Comparison of ENCODE assay signal across 35 cellular contexts in the genomic region with DNA sequence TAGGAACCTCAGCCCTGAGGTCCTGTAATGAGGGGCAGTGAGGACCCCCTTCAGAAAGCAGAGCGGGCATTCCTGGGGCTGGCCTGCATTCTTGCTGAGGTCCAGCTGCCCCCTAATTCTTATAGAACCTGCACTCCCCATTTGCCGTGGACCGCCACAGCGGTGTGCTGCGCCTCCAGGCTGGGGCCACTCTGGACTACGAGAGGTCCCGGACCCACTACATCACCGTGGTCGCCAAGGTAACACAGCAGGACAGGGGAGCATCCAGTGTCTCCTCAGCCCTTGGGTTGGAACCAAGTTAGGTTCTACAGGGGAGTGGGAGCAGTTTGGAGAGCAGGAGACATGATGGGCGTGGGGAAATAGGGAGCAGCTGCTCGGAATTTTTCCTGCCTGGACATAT. TPM values are rescaled to one million over a fixed set of nuclear protein-coding genes. Genes with fewer than 3 reads are reported as not detected.
"Had no signal": no experiment of that assay in that cellular context is flagged by ENCODE, and none has a peak within 500 bp of the region (broad histone marks: within the 10 kb centered on the region; RNA-seq: fewer than 3 reads in every experiment).

No MANE protein-coding gene starts in this region.

- H3K27me3 ChIP-seq: adrenal gland, body of pancreas, dorsolateral prefrontal cortex had no signal

- ATAC-seq: activated CD4-positive, CD25-positive, alpha-beta regulatory T cell treated with anti-CD3 and anti-CD28 coated beads, Interleukin-2, amount 50 U/mL, for 24 hours; activated CD8-positive, alpha-beta T cell treated with anti-CD3 and anti-CD28 coated beads for 36 hours; activated naive CD8-positive, alpha-beta T cell treated with anti-CD3 and anti-CD28 coated beads, Interleukin-2, amount 50 U/mL, for 24 hours; body of pancreas; foreskin keratinocyte; gastrocnemius medialis; T-helper 17 cell had no signal

- DNase-seq: activated B cell treated with CpG ODN at 0.5 μM for 24 hours; activated CD4-positive, alpha-beta T cell treated with anti-CD3 and anti-CD28 coated beads for 48 hours; activated CD4-positive, alpha-beta T cell treated with anti-CD3 and anti-CD28 coated beads, Interleukin-2, amount 50 U/mL, for 1 hour; activated CD4-positive, alpha-beta T cell treated with anti-CD3 and anti-CD28 coated beads, Interleukin-2, amount 50 U/mL, for 48 hours; activated CD8-positive, alpha-beta memory T cell treated with anti-CD3 and anti-CD28 coated beads for 24 hours; activated CD8-positive, alpha-beta T cell treated with anti-CD3 and anti-CD28 coated beads for 36 hours; activated effector memory CD4-positive, alpha-beta T cell treated with anti-CD3 and anti-CD28 coated beads, Interleukin-2, amount 50 U/mL, for 16 hours; activated naive CD4-positive, alpha-beta T cell treated with anti-CD3 and anti-CD28 coated beads for 36 hours; activated naive CD8-positive, alpha-beta T cell treated with anti-CD3 and anti-CD28 coated beads for 36 hours; activated naive CD8-positive, alpha-beta T cell treated with anti-CD3 and anti-CD28 coated beads, Interleukin-2, amount 50 U/mL, for 24 hours; activated T-cell treated with anti-CD3 and anti-CD28 coated beads, Interleukin-2, amount 50 U/mL, for 1 hour; activated T-cell treated with anti-CD3 and anti-CD28 coated beads, Interleukin-2, amount 50 U/mL, for 48 hours; adrenal gland; amygdala; body of pancreas; caudate nucleus; cerebellar nuclear complex; dorsolateral prefrontal cortex; effector memory CD4-positive, alpha-beta T cell; foreskin keratinocyte; gastrocnemius medialis; glutamatergic neuron; T-helper 1 cell; T-helper 17 cell; T1000 had no signal

- H3K4me1 Mint-ChIP-seq: activated B cell treated with CpG ODN at 0.5 μM for 24 hours; activated naive CD4-positive, alpha-beta T cell treated with anti-CD3 and anti-CD28 coated beads, Interleukin-2, amount 50 U/mL, for 24 hours; activated naive CD8-positive, alpha-beta T cell treated with anti-CD3 and anti-CD28 coated beads for 36 hours; activated naive CD8-positive, alpha-beta T cell treated with anti-CD3 and anti-CD28 coated beads, Interleukin-2, amount 50 U/mL, for 24 hours had no signal

- H3K27ac ChIP-seq: adrenal gland, body of pancreas, coronary artery, dorsolateral prefrontal cortex, esophagus muscularis mucosa, foreskin keratinocyte, gastrocnemius medialis, WERI-Rb-1 had no signal

- H3K4me3 Mint-ChIP-seq: activated B cell treated with CpG ODN at 0.5 μM for 24 hours; activated CD8-positive, alpha-beta T cell treated with anti-CD3 and anti-CD28 coated beads for 36 hours; activated naive CD4-positive, alpha-beta T cell treated with anti-CD3 and anti-CD28 coated beads for 36 hours; activated naive CD4-positive, alpha-beta T cell treated with anti-CD3 and anti-CD28 coated beads, Interleukin-2, amount 50 U/mL, for 24 hours; activated naive CD8-positive, alpha-beta T cell treated with anti-CD3 and anti-CD28 coated beads for 36 hours; activated naive CD8-positive, alpha-beta T cell treated with anti-CD3 and anti-CD28 coated beads, Interleukin-2, amount 50 U/mL, for 24 hours; activated T-helper 1 cell treated with anti-CD3 and anti-CD28 coated beads, Interleukin-12 subunit alpha, Interleukin-12 subunit beta, Interleukin-2, Interleukin-4 antibody, amounts not matched to agents 30 ng/mL and 10 ng/mL and 1 ng/mL, durations not matched to agents 14 hours and 24 hours and 36 hours; dendritic cell treated with granulocyte-macrophage colony-stimulating factor and Interleukin-4, amounts not matched to agents 40 ng/mL and 50 ng/mL, for 4 days; T-helper 17 cell; T-helper 2 cell treated with Interferon-gamma antibody and Interleukin-4, amounts not matched to agents 5 μg/mL and 100 μg/mL, for 36 hours had no signal

- H3K4me3 ChIP-seq: adrenal gland, body of pancreas, coronary artery, dorsolateral prefrontal cortex, esophagus muscularis mucosa, gastrocnemius medialis had no signal

- H3K27ac Mint-ChIP-seq: activated B cell treated with CpG ODN at 0.5 μM for 24 hours; activated CD8-positive, alpha-beta T cell treated with anti-CD3 and anti-CD28 coated beads for 36 hours; activated naive CD4-positive, alpha-beta T cell treated with anti-CD3 and anti-CD28 coated beads for 36 hours; activated naive CD4-positive, alpha-beta T cell treated with anti-CD3 and anti-CD28 coated beads, Interleukin-2, amount 50 U/mL, for 24 hours; activated naive CD8-positive, alpha-beta T cell treated with anti-CD3 and anti-CD28 coated beads for 36 hours; activated naive CD8-positive, alpha-beta T cell treated with anti-CD3 and anti-CD28 coated beads, Interleukin-2, amount 50 U/mL, for 24 hours; activated T-helper 1 cell treated with anti-CD3 and anti-CD28 coated beads, Interleukin-12 subunit alpha, Interleukin-12 subunit beta, Interleukin-2, Interleukin-4 antibody, amounts not matched to agents 30 ng/mL and 10 ng/mL and 1 ng/mL, durations not matched to agents 14 hours and 24 hours and 36 hours; activated T-helper 2 cell treated with anti-CD3 and anti-CD28 coated beads, Interferon-gamma antibody, Interleukin-2, Interleukin-4, amounts not matched to agents 10 μg/mL and 5 μg/mL and 100 μg/mL, durations not matched to agents 14 hours and 24 hours and 36 hours; dendritic cell treated with granulocyte-macrophage colony-stimulating factor and Interleukin-4, amounts not matched to agents 40 ng/mL and 50 ng/mL, for 4 days; T-helper 17 cell; T-helper 2 cell treated with Interferon-gamma antibody and Interleukin-4, amounts not matched to agents 5 μg/mL and 100 μg/mL, for 36 hours had no signal

- H3K9me3 Mint-ChIP-seq: activated B cell treated with CpG ODN at 0.5 μM for 24 hours; activated CD8-positive, alpha-beta T cell treated with anti-CD3 and anti-CD28 coated beads for 36 hours; activated naive CD4-positive, alpha-beta T cell treated with anti-CD3 and anti-CD28 coated beads for 36 hours; activated naive CD4-positive, alpha-beta T cell treated with anti-CD3 and anti-CD28 coated beads, Interleukin-2, amount 50 U/mL, for 24 hours; activated naive CD8-positive, alpha-beta T cell treated with anti-CD3 and anti-CD28 coated beads for 36 hours; activated naive CD8-positive, alpha-beta T cell treated with anti-CD3 and anti-CD28 coated beads, Interleukin-2, amount 50 U/mL, for 24 hours; activated T-helper 1 cell treated with anti-CD3 and anti-CD28 coated beads, Interleukin-12 subunit alpha, Interleukin-12 subunit beta, Interleukin-2, Interleukin-4 antibody, amounts not matched to agents 30 ng/mL and 10 ng/mL and 1 ng/mL, durations not matched to agents 14 hours and 24 hours and 36 hours; activated T-helper 2 cell treated with anti-CD3 and anti-CD28 coated beads, Interferon-gamma antibody, Interleukin-2, Interleukin-4, amounts not matched to agents 10 μg/mL and 5 μg/mL and 100 μg/mL, durations not matched to agents 14 hours and 24 hours and 36 hours; dendritic cell treated with granulocyte-macrophage colony-stimulating factor and Interleukin-4, amounts not matched to agents 40 ng/mL and 50 ng/mL, for 4 days; T-helper 2 cell treated with Interferon-gamma antibody and Interleukin-4, amounts not matched to agents 5 μg/mL and 100 μg/mL, for 36 hours had no signal

- H3K27me3 Mint-ChIP-seq: activated CD8-positive, alpha-beta T cell treated with anti-CD3 and anti-CD28 coated beads for 36 hours had no signal

- H3K9me3 ChIP-seq: adrenal gland, body of pancreas, esophagus muscularis mucosa, gastrocnemius medialis had no signal

- H3K36me3 Mint-ChIP-seq: activated naive CD4-positive, alpha-beta T cell treated with anti-CD3 and anti-CD28 coated beads, Interleukin-2, amount 50 U/mL, for 24 hours; activated naive CD8-positive, alpha-beta T cell treated with anti-CD3 and anti-CD28 coated beads for 36 hours had no signal

- H3K36me3 ChIP-seq: adrenal gland, esophagus muscularis mucosa, gastrocnemius medialis had no signal

- H3K4me1 ChIP-seq: adrenal gland, body of pancreas, esophagus muscularis mucosa, foreskin keratinocyte, gastrocnemius medialis had no signal

RNA-seq across cellular contexts. Expression of a gene that starts 7.3 kb away (rescaled TPM):
- polyA plus RNA-seq: aorta had no signal

RNA-seq across cellular contexts. Expression of a gene that starts 23.7 kb away (rescaled TPM):
- total RNA-seq: activated B cell treated with CpG ODN at 0.5 μM for 24 hours; activated CD8-positive, alpha-beta T cell treated with anti-CD3 and anti-CD28 coated beads for 36 hours; activated naive CD4-positive, alpha-beta T cell treated with anti-CD3 and anti-CD28 coated beads for 36 hours; activated naive CD8-positive, alpha-beta T cell treated with anti-CD3 and anti-CD28 coated beads for 36 hours; activated T-helper 1 cell treated with anti-CD3 and anti-CD28 coated beads, Interleukin-12 subunit alpha, Interleukin-12 subunit beta, Interleukin-2, Interleukin-4 antibody, amounts not matched to agents 30 ng/mL and 10 ng/mL and 1 ng/mL, durations not matched to agents 14 hours and 24 hours and 36 hours; activated T-helper 2 cell treated with anti-CD3 and anti-CD28 coated beads, Interferon-gamma antibody, Interleukin-2, Interleukin-4, amounts not matched to agents 10 μg/mL and 5 μg/mL and 100 μg/mL, durations not matched to agents 14 hours and 24 hours and 36 hours; adrenal gland; aorta; body of pancreas; foreskin keratinocyte; gastrocnemius medialis; T-helper 17 cell had no signal
- polyA plus RNA-seq: adrenal gland, aorta, foreskin keratinocyte had no signal

RNA-seq across cellular contexts. Expression of a gene that starts 28.1 kb away (rescaled TPM):
- total RNA-seq: activated B cell treated with CpG ODN at 0.5 μM for 24 hours; activated CD8-positive, alpha-beta T cell treated with anti-CD3 and anti-CD28 coated beads for 36 hours; activated naive CD4-positive, alpha-beta T cell treated with anti-CD3 and anti-CD28 coated beads for 36 hours; activated naive CD8-positive, alpha-beta T cell treated with anti-CD3 and anti-CD28 coated beads for 36 hours; activated T-helper 1 cell treated with anti-CD3 and anti-CD28 coated beads, Interleukin-12 subunit alpha, Interleukin-12 subunit beta, Interleukin-2, Interleukin-4 antibody, amounts not matched to agents 30 ng/mL and 10 ng/mL and 1 ng/mL, durations not matched to agents 14 hours and 24 hours and 36 hours; activated T-helper 2 cell treated with anti-CD3 and anti-CD28 coated beads, Interferon-gamma antibody, Interleukin-2, Interleukin-4, amounts not matched to agents 10 μg/mL and 5 μg/mL and 100 μg/mL, durations not matched to agents 14 hours and 24 hours and 36 hours; aorta; body of pancreas; dorsolateral prefrontal cortex; esophagus muscularis mucosa; T-helper 17 cell had no signal
- polyA plus RNA-seq: adrenal gland, foreskin keratinocyte had no signal

RNA-seq across cellular contexts. Expression of a gene that starts 39.7 kb away (rescaled TPM):
- total RNA-seq: activated B cell treated with CpG ODN at 0.5 μM for 24 hours; activated CD8-positive, alpha-beta T cell treated with anti-CD3 and anti-CD28 coated beads for 36 hours; activated naive CD4-positive, alpha-beta T cell treated with anti-CD3 and anti-CD28 coated beads for 36 hours; activated naive CD8-positive, alpha-beta T cell treated with anti-CD3 and anti-CD28 coated beads for 36 hours; activated T-helper 1 cell treated with anti-CD3 and anti-CD28 coated beads, Interleukin-12 subunit alpha, Interleukin-12 subunit beta, Interleukin-2, Interleukin-4 antibody, amounts not matched to agents 30 ng/mL and 10 ng/mL and 1 ng/mL, durations not matched to agents 14 hours and 24 hours and 36 hours; activated T-helper 2 cell treated with anti-CD3 and anti-CD28 coated beads, Interferon-gamma antibody, Interleukin-2, Interleukin-4, amounts not matched to agents 10 μg/mL and 5 μg/mL and 100 μg/mL, durations not matched to agents 14 hours and 24 hours and 36 hours; adrenal gland; aorta; body of pancreas; esophagus muscularis mucosa; foreskin keratinocyte; gastrocnemius medialis; T-helper 17 cell had no signal
- polyA plus RNA-seq: adrenal gland, aorta, foreskin keratinocyte had no signal

RNA-seq across cellular contexts. Expression of a gene that starts 43.2 kb away (rescaled TPM):
- total RNA-seq: activated B cell treated with CpG ODN at 0.5 μM for 24 hours; activated CD8-positive, alpha-beta T cell treated with anti-CD3 and anti-CD28 coated beads for 36 hours; activated naive CD4-positive, alpha-beta T cell treated with anti-CD3 and anti-CD28 coated beads for 36 hours; activated naive CD8-positive, alpha-beta T cell treated with anti-CD3 and anti-CD28 coated beads for 36 hours; activated T-helper 1 cell treated with anti-CD3 and anti-CD28 coated beads, Interleukin-12 subunit alpha, Interleukin-12 subunit beta, Interleukin-2, Interleukin-4 antibody, amounts not matched to agents 30 ng/mL and 10 ng/mL and 1 ng/mL, durations not matched to agents 14 hours and 24 hours and 36 hours; activated T-helper 2 cell treated with anti-CD3 and anti-CD28 coated beads, Interferon-gamma antibody, Interleukin-2, Interleukin-4, amounts not matched to agents 10 μg/mL and 5 μg/mL and 100 μg/mL, durations not matched to agents 14 hours and 24 hours and 36 hours; adrenal gland; aorta; body of pancreas; foreskin keratinocyte; T-helper 17 cell had no signal
- polyA plus RNA-seq: aorta, foreskin keratinocyte had no signal
